In genomic region chr15:74185949-74186348, GRCh38 we compare ENCODE assay signal across 38 cellular contexts. TPM values are rescaled to one million over a fixed set of nuclear protein-coding genes. Genes with fewer than 3 reads are reported as not detected.
A peak's percentile ranks its signal among the peaks of the same experiment; 100 is the strongest.
DNase-seq lines count a peak whose midpoint lies in the region; ATAC-seq and TF ChIP-seq lines count a peak whose summit lies in the region.
"Had no signal": no experiment of that assay in that cellular context is flagged by ENCODE, and none has a peak within 500 bp of the region (broad histone marks: within the 10 kb centered on the region; RNA-seq: fewer than 3 reads in every experiment).

No MANE protein-coding gene starts in this region.

- no peak overlapping the region for H3K27ac Mint-ChIP-seq in activated CD4-positive, alpha-beta T cell treated with anti-CD3 and anti-CD28 coated beads for 36 hours
- H3K27ac Mint-ChIP-seq: GM23338, memory B cell, nephron progenitor cell had no signal

- peak; percentile 41 for DNase-seq in activated CD4-positive, alpha-beta T cell treated with anti-CD3 and anti-CD28 coated beads for 36 hours
- no peak for DNase-seq in activated CD4-positive, alpha-beta T cell treated with anti-CD3 and anti-CD28 coated beads, Interleukin-2, amount 50 U/mL, for 4 hours
- DNase-seq in Right ventricle myocardium inferior (ENCODE audit: missing footprints) (peak; percentile 3), heart right ventricle (no peak), glomerular visceral epithelial cell (ENCODE audit: extremely low spot score) (no peak), DMS 273 treated with DMSO at 0.1 percent for 48 hours (lab: John Stamatoyannopoulos, UW) (no peak)
- DNase-seq in stimulated activated naive CD8-positive, alpha-beta T cell treated with anti-CD3 and anti-CD28 coated beads, Interleukin-15, Interleukin-2, amounts not matched to agents 100 U/mL and 50 U/mL, for 24 hours, result no peak
- DNase-seq: 8988T; activated CD4-positive, alpha-beta T cell treated with anti-CD3 and anti-CD28 coated beads, Interleukin-2, amount 50 U/mL, for 1 hour; activated CD8-positive, alpha-beta memory T cell treated with anti-CD3 and anti-CD28 coated beads, Interleukin-2, amount 50 U/mL, for 4 hours; activated gamma-delta T cell; adrenal gland; body of pancreas; C1 segment of cervical spinal cord; COR-L47; DMS53; dorsolateral prefrontal cortex; hippocampal formation; IMR-90; left colon; MV-4-11; NCI-H146; NCI-H345; NCI-H69; nephron progenitor cell; PC-9; SIG-M5; stimulated activated naive CD4-positive, alpha-beta T cell; T1000; WERI-Rb-1 had no signal

- POLR2A ChIA-PET in activated CD4-positive, alpha-beta T cell treated with anti-CD3 and anti-CD28 coated beads for 36 hours (lab: Charles Lee), result no interaction called here

- no peaks in the 10 kb centered on the region for H3K36me3 Mint-ChIP-seq in activated CD4-positive, alpha-beta T cell treated with anti-CD3 and anti-CD28 coated beads for 36 hours (ENCODE audit: low read depth)
- H3K36me3 Mint-ChIP-seq: memory B cell had no signal

- no peak overlapping the region for H3K4me3 ChIP-seq in heart right ventricle
- H3K4me3 ChIP-seq: adrenal gland, body of pancreas, dorsolateral prefrontal cortex, gastroesophageal sphincter, GM23338, PC-9 had no signal

- ATAC-seq in activated CD4-positive, alpha-beta T cell treated with anti-CD3 and anti-CD28 coated beads for 36 hours, result peak; percentile 78
- ATAC-seq in Right ventricle myocardium inferior (no peak), heart right ventricle (no peak), esophagus mucosa (peak; percentile 54)
- ATAC-seq in stimulated activated naive CD8-positive, alpha-beta T cell treated with anti-CD3 and anti-CD28 coated beads, Interleukin-15, Interleukin-2, amounts not matched to agents 100 U/mL and 50 U/mL, for 24 hours, result peak; percentile 33
- ATAC-seq: body of pancreas, gastroesophageal sphincter, GM23338, left colon had no signal

- H3K36me3 ChIP-seq in heart right ventricle, result no peaks in the 10 kb centered on the region
- H3K36me3 ChIP-seq: adrenal gland, gastroesophageal sphincter had no signal

- no peaks in the 10 kb centered on the region for H3K4me1 Mint-ChIP-seq in activated CD4-positive, alpha-beta T cell treated with anti-CD3 and anti-CD28 coated beads for 36 hours
- H3K4me1 Mint-ChIP-seq: GM23338 had no signal

- no peaks in the 10 kb centered on the region for H3K9me3 Mint-ChIP-seq in activated CD4-positive, alpha-beta T cell treated with anti-CD3 and anti-CD28 coated beads for 36 hours (ENCODE audit: low read depth)
- H3K9me3 Mint-ChIP-seq: GM23338, memory B cell, nephron progenitor cell had no signal

- H3K27me3 Mint-ChIP-seq in activated CD4-positive, alpha-beta T cell treated with anti-CD3 and anti-CD28 coated beads for 36 hours, result no peaks in the 10 kb centered on the region

- CTCF ChIA-PET in activated CD4-positive, alpha-beta T cell treated with anti-CD3 and anti-CD28 coated beads for 36 hours (lab: Charles Lee), result no interaction called here

- no peak overlapping the region for H3K27ac ChIP-seq in heart right ventricle
- H3K27ac ChIP-seq: adrenal gland, body of pancreas, dorsolateral prefrontal cortex, gastroesophageal sphincter, PC-9, WERI-Rb-1 had no signal

- no peaks in the 10 kb centered on the region for H3K27me3 ChIP-seq in heart right ventricle
- H3K27me3 ChIP-seq: adrenal gland, body of pancreas, dorsolateral prefrontal cortex, gastroesophageal sphincter had no signal

- H3K4me1 ChIP-seq in heart right ventricle, result peaks cover 0 to 4% (median 2%) of the 10 kb centered on the region in 9 donors
- H3K4me1 ChIP-seq: adrenal gland, body of pancreas had no signal

- TF ChIP-seq CTCF in heart right ventricle (IDR thresholded peaks at IDR 0.05), result no peak

- H3K4me3 Mint-ChIP-seq in activated CD4-positive, alpha-beta T cell treated with anti-CD3 and anti-CD28 coated beads for 36 hours, result no peak overlapping the region
- H3K4me3 Mint-ChIP-seq: GM23338, memory B cell, nephron progenitor cell had no signal

- no peaks in the 10 kb centered on the region for H3K9me3 ChIP-seq in heart right ventricle
- H3K9me3 ChIP-seq: adrenal gland, body of pancreas, gastroesophageal sphincter had no signal

- 90 to 94% methylated on average over 5 of the region's 5 CpGs for WGBS in heart right ventricle, 2 donors

- intact Hi-C loops in activated CD4-positive, alpha-beta T cell treated with anti-CD3 and anti-CD28 coated beads for 36 hours (cut with DNase I, micrococcal nuclease), result no loop called here
- intact Hi-C loops in Right ventricle myocardium inferior (cut with DNase I) (no loop called here), heart right ventricle (cut with DNase I) (no loop called here)

RNA-seq across cellular contexts. Expression of gene ISLR, which starts 12.4 kb away (rescaled TPM):
- not detected for total RNA-seq in activated CD4-positive, alpha-beta T cell treated with anti-CD3 and anti-CD28 coated beads for 36 hours
- total RNA-seq in Right ventricle myocardium inferior (13.8 TPM), heart right ventricle (10 to 100 TPM in 9 of 10 donors, 1 to 10 TPM in 1; 9.1 to 19.7 (median 14.1) TPM), esophagus mucosa (2.2 TPM)
- 10 to 100 TPM in 1 of 2 donors, 1 to 10 TPM in 1; 8.8 to 12.2 TPM for polyA plus RNA-seq in heart right ventricle
- total RNA-seq: GM23338, PC-9 had no signal

RNA-seq across cellular contexts. Expression of gene STRA6, which starts 16.6 kb away (rescaled TPM):
- not detected for total RNA-seq in activated CD4-positive, alpha-beta T cell treated with anti-CD3 and anti-CD28 coated beads for 36 hours
- total RNA-seq in Right ventricle myocardium inferior (not detected), heart right ventricle (under 1 TPM in 2 of 10 donors, not detected in 8; 0.13 to 0.21 TPM), esophagus mucosa (1.5 TPM)
- under 1 TPM; 0.03 to 0.15 TPM for polyA plus RNA-seq in heart right ventricle
- total RNA-seq: body of pancreas, IMR-90, left colon, LHCN-M2 had no signal
- polyA plus RNA-seq: fibroblast of lung had no signal

RNA-seq across cellular contexts. Expression of gene CCDC33, which starts 50.2 kb away (rescaled TPM):
- total RNA-seq in activated CD4-positive, alpha-beta T cell treated with anti-CD3 and anti-CD28 coated beads for 36 hours, result not detected
- not detected for total RNA-seq in Right ventricle myocardium inferior
- total RNA-seq in heart right ventricle, result not detected
- polyA plus RNA-seq in heart right ventricle, result not detected
- total RNA-seq in esophagus mucosa, result 0.32 TPM
- total RNA-seq: body of pancreas, chondrocyte, fibroblast of lung, gastroesophageal sphincter, IMR-90, LHCN-M2, osteocyte had no signal
- polyA plus RNA-seq: fibroblast of lung, IMR-90 had no signal

RNA-seq across cellular contexts. Expression of gene ISLR2, which starts 55.6 kb away (rescaled TPM):
- total RNA-seq in activated CD4-positive, alpha-beta T cell treated with anti-CD3 and anti-CD28 coated beads for 36 hours, result under 1 TPM in 1 of 2 experiments, not detected in 1; 0.05 TPM
- total RNA-seq in Right ventricle myocardium inferior (1.3 TPM), heart right ventricle (1 to 10 TPM; 1.2 to 8.7 (median 2.2) TPM), esophagus mucosa (0.16 TPM)
- polyA plus RNA-seq in heart right ventricle, result 1 to 10 TPM; 3.9 to 5.6 TPM
- total RNA-seq: body of pancreas, fibroblast of lung, IMR-90, LHCN-M2 had no signal
- polyA plus RNA-seq: fibroblast of lung, IMR-90 had no signal

Comparison
In these comparisons a context has a peak if more than half of its experiments do, and no peak if none do; other contexts are left out.
1. DNase-seq: peak in activated CD4-positive, alpha-beta T cell treated with anti-CD3 and anti-CD28 coated beads for 36 hours (single experiment) and Right ventricle myocardium inferior (single experiment); none in activated CD4-positive, alpha-beta T cell treated with anti-CD3 and anti-CD28 coated beads, Interleukin-2, amount 50 U/mL, for 4 hours (0 of 2), heart right ventricle (0 of 2), stimulated activated naive CD8-positive, alpha-beta T cell treated with anti-CD3 and anti-CD28 coated beads, Interleukin-15, Interleukin-2, amounts not matched to agents 100 U/mL and 50 U/mL, for 24 hours (single experiment), glomerular visceral epithelial cell (single experiment) and DMS 273 treated with DMSO at 0.1 percent for 48 hours (single experiment).
2. ATAC-seq: peak in activated CD4-positive, alpha-beta T cell treated with anti-CD3 and anti-CD28 coated beads for 36 hours (single experiment), esophagus mucosa (single experiment) and stimulated activated naive CD8-positive, alpha-beta T cell treated with anti-CD3 and anti-CD28 coated beads, Interleukin-15, Interleukin-2, amounts not matched to agents 100 U/mL and 50 U/mL, for 24 hours (single experiment); none in Right ventricle myocardium inferior (single experiment) and heart right ventricle (0 of 8).